Comparison of ENCODE assay signal across 10 cellular contexts in the genomic region with DNA sequence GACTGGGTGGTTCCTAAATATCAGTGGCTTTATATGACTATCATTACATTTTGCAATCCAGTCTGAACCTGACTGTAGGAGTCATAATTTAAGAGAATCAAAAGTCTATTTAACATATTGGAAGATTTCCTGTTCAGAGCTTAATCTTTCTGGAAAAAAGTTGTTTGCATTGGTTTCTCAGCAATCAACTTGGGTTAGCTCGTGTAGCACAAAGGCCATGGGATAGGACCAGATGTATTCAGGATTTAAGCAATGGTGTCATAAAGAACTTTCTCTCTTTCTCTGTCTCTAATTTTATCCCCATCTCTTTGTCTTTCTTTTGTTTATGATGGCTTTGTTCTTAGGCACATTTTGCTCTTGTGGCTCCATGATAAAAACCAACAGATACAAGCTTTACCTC.
"Had no signal": no experiment of that assay in that cellular context is flagged by ENCODE, and none has a peak within 500 bp of the region (broad histone marks: within the 10 kb centered on the region; RNA-seq: fewer than 3 reads in every experiment).

No MANE protein-coding gene starts in this region.

- H3K9me3 Mint-ChIP-seq: H9, HFFc6 had no signal

- H3K36me3 ChIP-seq: HAP-1 had no signal

- H3K4me3 Mint-ChIP-seq: H9, HFFc6 had no signal

- ATAC-seq: HCT116 had no signal

- DNase-seq: GM23248, GOT3, H7, H9, HCEC 1CT, HFFc6 had no signal

- H3K27ac Mint-ChIP-seq: H9, HFFc6 had no signal

- H3K9me3 ChIP-seq: HAP-1 had no signal

- H3K4me3 ChIP-seq: GM23248, HAP-1 had no signal

- H2AFZ ChIP-seq: GM23248 had no signal

- H3K4me1 ChIP-seq: HAP-1 had no signal

- H3K27ac ChIP-seq: GM23248 had no signal

- H3K9ac ChIP-seq: GM23248 had no signal

- FAIRE-seq: H1, H54 had no signal
